ENCODE assay signal across 1 cellular context in the genomic region with DNA sequence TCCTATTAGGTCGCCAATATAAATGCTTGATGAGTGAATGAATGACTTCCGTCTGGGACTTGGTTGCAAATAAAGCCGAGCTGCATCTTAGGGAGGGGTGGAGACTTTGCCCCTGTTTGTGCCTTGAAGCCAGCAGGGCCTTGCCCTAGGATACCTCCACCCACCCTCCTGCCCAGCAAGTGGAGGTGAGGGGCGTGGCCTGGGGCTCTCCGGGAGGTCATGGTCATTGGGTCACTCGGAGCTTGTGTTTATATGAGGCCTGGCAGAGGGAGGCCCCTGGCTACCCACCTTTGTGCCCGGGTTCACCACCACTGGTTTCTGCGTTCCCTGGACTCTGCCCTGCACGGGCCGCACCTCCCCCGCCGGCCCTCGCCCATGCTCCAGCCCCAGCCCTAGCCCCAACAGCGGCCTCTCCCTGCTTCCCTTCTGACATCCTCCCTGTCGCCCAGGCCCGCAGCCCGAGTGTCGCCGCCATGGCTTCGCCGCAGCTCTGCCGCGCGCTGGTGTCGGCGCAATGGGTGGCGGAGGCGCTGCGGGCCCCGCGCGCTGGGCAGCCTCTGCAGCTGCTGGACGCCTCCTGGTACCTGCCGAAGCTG.
TF ChIP-seq lines count a peak whose summit lies in the region.

No MANE protein-coding gene starts in this region.

TF ChIP-seq in HepG2, 621 proteins besides CTCF, POLR2A, EP300 and RAD21 (continued from another document and continues in another):
- TF ChIP-seq, protein P1, sequence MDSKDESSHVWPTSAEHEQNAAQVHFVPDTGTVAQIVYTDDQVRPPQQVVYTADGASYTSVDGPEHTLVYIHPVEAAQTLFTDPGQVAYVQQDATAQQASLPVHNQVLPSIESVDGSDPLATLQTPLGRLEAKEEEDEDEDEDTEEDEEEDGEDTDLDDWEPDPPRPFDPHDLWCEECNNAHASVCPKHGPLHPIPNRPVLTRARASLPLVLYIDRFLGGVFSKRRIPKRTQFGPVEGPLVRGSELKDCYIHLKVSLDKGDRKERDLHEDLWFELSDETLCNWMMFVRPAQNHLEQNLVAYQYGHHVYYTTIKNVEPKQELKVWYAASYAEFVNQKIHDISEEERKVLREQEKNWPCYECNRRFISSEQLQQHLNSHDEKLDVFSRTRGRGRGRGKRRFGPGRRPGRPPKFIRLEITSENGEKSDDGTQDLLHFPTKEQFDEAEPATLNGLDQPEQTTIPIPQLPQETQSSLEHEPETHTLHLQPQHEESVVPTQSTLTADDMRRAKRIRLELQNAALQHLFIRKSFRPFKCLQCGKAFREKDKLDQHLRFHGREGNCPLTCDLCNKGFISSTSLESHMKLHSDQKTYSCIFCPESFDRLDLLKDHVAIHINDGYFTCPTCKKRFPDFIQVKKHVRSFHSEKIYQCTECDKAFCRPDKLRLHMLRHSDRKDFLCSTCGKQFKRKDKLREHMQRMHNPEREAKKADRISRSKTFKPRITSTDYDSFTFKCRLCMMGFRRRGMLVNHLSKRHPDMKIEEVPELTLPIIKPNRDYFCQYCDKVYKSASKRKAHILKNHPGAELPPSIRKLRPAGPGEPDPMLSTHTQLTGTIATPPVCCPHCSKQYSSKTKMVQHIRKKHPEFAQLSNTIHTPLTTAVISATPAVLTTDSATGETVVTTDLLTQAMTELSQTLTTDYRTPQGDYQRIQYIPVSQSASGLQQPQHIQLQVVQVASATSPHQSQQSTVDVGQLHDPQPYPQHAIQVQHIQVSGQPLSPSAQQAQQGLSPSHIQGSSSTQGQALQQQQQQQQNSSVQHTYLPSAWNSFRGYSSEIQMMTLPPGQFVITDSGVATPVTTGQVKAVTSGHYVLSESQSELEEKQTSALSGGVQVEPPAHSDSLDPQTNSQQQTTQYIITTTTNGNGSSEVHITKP (CRISPR knock-in tag; IDR thresholded peaks at IDR 0.05; ENCODE audit: low read depth), result no peak; the same call in 1 of the 2 replicates
- TF ChIP-seq NFATC3 (CRISPR knock-in tag; IDR thresholded peaks at IDR 0.05) (no peak), TOPORS (CRISPR knock-in tag; IDR thresholded peaks at IDR 0.05) (no peak), ZNF782 (CRISPR knock-in tag; IDR thresholded peaks at IDR 0.05; ENCODE audit: borderline replicate concordance) (no peak), MBNL3 (CRISPR knock-in tag; conservative IDR thresholded peaks at IDR 0.05) (no peak), NR2C2 (CRISPR knock-in tag; IDR thresholded peaks at IDR 0.05; ENCODE audit: borderline replicate concordance) (peak; percentile 93), ZFP36 (IDR thresholded peaks at IDR 0.05; ENCODE audit: borderline replicate concordance, low read depth, low read length, partially characterized antibody) (no peak), ZNF75D (CRISPR knock-in tag; IDR thresholded peaks at IDR 0.05; ENCODE audit: borderline replicate concordance) (no peak), SOX5 (CRISPR knock-in tag; IDR thresholded peaks at IDR 0.05; ENCODE audit: borderline replicate concordance) (peak; percentile 48; the same call in 1 of the 2 replicates), ZNF644 (CRISPR knock-in tag; IDR thresholded peaks at IDR 0.05; ENCODE audit: low read depth) (no peak), GATA4 (IDR thresholded peaks at IDR 0.05; ENCODE audit: borderline replicate concordance, low read depth) (no peak), ZFP82 (CRISPR knock-in tag; IDR thresholded peaks at IDR 0.05; ENCODE audit: borderline replicate concordance) (no peak), ZNF207 (IDR thresholded peaks at IDR 0.05; ENCODE audit: borderline replicate concordance) (no peak), YEATS4 (CRISPR knock-in tag; IDR thresholded peaks at IDR 0.05; ENCODE audit: borderline replicate concordance) (peak; percentile 60; the same call in 1 of the 2 replicates), ZNF615 (CRISPR knock-in tag; IDR thresholded peaks at IDR 0.05; ENCODE audit: borderline replicate concordance) (no peak), TBX2 (CRISPR knock-in tag; IDR thresholded peaks at IDR 0.05; ENCODE audit: borderline replicate concordance) (peak; percentile 31; the same call in 1 of the 2 replicates), ZNF552 (CRISPR knock-in tag; IDR thresholded peaks at IDR 0.05; ENCODE audit: borderline replicate concordance) (no peak), MAZ (IDR thresholded peaks at IDR 0.05; ENCODE audit: borderline replicate concordance, low read depth, low read length) (no peak), MAZ (CRISPR knock-in tag; IDR thresholded peaks at IDR 0.05; ENCODE audit: low read depth) (no peak), ZNF501 (CRISPR knock-in tag; IDR thresholded peaks at IDR 0.05) (0 out of 2 replicates have a peak, but pooled peaks have one; percentile 26), SP140L (CRISPR knock-in tag; IDR thresholded peaks at IDR 0.05; ENCODE audit: borderline replicate concordance) (no peak), NPAS2 (CRISPR knock-in tag; IDR thresholded peaks at IDR 0.05; ENCODE audit: borderline replicate concordance) (no peak), ADNP (CRISPR knock-in tag; IDR thresholded peaks at IDR 0.05) (no peak), ZNF660 (CRISPR knock-in tag; IDR thresholded peaks at IDR 0.05; ENCODE audit: borderline replicate concordance, low read depth) (no peak), ZNF816 (CRISPR knock-in tag; IDR thresholded peaks at IDR 0.05; ENCODE audit: borderline replicate concordance) (no peak), FOXC1 (CRISPR knock-in tag; IDR thresholded peaks at IDR 0.05; ENCODE audit: borderline replicate concordance) (peak; percentile 73; the same call in 1 of the 2 replicates), MTF2 (CRISPR knock-in tag; IDR thresholded peaks at IDR 0.05; ENCODE audit: borderline replicate concordance) (no peak), ZNF329 (CRISPR knock-in tag; IDR thresholded peaks at IDR 0.05; ENCODE audit: low read depth) (no peak)
- TF ChIP-seq, protein P2, sequence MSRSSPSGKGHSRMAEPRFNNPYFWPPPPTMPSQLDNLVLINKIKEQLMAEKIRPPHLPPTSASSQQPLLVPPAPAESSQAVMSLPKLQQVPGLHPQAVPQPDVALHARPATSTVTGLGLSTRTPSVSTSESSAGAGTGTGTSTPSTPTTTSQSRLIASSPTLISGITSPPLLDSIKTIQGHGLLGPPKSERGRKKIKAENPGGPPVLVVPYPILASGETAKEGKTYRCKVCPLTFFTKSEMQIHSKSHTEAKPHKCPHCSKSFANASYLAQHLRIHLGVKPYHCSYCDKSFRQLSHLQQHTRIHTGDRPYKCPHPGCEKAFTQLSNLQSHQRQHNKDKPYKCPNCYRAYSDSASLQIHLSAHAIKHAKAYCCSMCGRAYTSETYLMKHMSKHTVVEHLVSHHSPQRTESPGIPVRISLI (CRISPR knock-in tag; IDR thresholded peaks at IDR 0.05; ENCODE audit: borderline replicate concordance), result no peak
- TF ChIP-seq, protein P3, sequence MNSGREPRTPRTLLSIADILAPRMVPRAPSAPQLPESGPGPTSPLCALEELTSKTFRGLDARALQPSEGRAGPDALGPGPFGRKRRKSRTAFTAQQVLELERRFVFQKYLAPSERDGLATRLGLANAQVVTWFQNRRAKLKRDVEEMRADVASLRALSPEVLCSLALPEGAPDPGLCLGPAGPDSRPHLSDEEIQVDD (CRISPR knock-in tag; IDR thresholded peaks at IDR 0.05; ENCODE audit: borderline replicate concordance), result 0 out of 2 replicates have a peak, but pooled peaks have one; percentile 11
- TF ChIP-seq, protein P4, sequence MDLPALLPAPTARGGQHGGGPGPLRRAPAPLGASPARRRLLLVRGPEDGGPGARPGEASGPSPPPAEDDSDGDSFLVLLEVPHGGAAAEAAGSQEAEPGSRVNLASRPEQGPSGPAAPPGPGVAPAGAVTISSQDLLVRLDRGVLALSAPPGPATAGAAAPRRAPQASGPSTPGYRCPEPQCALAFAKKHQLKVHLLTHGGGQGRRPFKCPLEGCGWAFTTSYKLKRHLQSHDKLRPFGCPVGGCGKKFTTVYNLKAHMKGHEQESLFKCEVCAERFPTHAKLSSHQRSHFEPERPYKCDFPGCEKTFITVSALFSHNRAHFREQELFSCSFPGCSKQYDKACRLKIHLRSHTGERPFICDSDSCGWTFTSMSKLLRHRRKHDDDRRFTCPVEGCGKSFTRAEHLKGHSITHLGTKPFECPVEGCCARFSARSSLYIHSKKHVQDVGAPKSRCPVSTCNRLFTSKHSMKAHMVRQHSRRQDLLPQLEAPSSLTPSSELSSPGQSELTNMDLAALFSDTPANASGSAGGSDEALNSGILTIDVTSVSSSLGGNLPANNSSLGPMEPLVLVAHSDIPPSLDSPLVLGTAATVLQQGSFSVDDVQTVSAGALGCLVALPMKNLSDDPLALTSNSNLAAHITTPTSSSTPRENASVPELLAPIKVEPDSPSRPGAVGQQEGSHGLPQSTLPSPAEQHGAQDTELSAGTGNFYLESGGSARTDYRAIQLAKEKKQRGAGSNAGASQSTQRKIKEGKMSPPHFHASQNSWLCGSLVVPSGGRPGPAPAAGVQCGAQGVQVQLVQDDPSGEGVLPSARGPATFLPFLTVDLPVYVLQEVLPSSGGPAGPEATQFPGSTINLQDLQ (CRISPR knock-in tag; IDR thresholded peaks at IDR 0.05), result no peak
- TF ChIP-seq, protein P5, sequence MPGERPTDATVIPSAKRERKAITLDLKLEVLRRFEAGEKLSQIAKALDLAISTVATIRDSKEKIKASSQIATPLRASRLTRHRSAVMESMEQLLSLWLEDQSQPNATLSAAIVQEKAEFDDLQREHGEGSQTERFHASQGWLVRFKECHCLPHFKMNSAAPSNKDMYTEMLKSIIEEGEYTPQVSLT (CRISPR knock-in tag; IDR thresholded peaks at IDR 0.05; ENCODE audit: borderline replicate concordance, low read depth), result no peak
- TF ChIP-seq, protein P6, sequence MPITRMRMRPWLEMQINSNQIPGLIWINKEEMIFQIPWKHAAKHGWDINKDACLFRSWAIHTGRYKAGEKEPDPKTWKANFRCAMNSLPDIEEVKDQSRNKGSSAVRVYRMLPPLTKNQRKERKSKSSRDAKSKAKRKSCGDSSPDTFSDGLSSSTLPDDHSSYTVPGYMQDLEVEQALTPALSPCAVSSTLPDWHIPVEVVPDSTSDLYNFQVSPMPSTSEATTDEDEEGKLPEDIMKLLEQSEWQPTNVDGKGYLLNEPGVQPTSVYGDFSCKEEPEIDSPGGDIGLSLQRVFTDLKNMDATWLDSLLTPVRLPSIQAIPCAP (CRISPR knock-in tag; IDR thresholded peaks at IDR 0.05; ENCODE audit: low read depth), result no peak
- TF ChIP-seq, protein P7, sequence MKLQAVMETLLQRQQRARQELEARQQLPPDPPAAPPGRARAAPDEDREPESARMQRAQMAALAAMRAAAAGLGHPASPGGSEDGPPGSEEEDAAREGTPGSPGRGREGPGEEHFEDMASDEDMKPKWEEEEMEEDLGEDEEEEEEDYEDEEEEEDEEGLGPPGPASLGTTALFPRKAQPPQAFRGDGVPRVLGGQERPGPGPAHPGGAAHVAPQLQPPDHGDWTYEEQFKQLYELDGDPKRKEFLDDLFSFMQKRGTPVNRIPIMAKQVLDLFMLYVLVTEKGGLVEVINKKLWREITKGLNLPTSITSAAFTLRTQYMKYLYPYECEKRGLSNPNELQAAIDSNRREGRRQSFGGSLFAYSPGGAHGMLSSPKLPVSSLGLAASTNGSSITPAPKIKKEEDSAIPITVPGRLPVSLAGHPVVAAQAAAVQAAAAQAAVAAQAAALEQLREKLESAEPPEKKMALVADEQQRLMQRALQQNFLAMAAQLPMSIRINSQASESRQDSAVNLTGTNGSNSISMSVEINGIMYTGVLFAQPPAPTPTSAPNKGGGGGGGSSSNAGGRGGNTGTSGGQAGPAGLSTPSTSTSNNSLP (IDR thresholded peaks at IDR 0.05; ENCODE audit: low read depth, low read length), result no peak
- TF ChIP-seq, protein P8, sequence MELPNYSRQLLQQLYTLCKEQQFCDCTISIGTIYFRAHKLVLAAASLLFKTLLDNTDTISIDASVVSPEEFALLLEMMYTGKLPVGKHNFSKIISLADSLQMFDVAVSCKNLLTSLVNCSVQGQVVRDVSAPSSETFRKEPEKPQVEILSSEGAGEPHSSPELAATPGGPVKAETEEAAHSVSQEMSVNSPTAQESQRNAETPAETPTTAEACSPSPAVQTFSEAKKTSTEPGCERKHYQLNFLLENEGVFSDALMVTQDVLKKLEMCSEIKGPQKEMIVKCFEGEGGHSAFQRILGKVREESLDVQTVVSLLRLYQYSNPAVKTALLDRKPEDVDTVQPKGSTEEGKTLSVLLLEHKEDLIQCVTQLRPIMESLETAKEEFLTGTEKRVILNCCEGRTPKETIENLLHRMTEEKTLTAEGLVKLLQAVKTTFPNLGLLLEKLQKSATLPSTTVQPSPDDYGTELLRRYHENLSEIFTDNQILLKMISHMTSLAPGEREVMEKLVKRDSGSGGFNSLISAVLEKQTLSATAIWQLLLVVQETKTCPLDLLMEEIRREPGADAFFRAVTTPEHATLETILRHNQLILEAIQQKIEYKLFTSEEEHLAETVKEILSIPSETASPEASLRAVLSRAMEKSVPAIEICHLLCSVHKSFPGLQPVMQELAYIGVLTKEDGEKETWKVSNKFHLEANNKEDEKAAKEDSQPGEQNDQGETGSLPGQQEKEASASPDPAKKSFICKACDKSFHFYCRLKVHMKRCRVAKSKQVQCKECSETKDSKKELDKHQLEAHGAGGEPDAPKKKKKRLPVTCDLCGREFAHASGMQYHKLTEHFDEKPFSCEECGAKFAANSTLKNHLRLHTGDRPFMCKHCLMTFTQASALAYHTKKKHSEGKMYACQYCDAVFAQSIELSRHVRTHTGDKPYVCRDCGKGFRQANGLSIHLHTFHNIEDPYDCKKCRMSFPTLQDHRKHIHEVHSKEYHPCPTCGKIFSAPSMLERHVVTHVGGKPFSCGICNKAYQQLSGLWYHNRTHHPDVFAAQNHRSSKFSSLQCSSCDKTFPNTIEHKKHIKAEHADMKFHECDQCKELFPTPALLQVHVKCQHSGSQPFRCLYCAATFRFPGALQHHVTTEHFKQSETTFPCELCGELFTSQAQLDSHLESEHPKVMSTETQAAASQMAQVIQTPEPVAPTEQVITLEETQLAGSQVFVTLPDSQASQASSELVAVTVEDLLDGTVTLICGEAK (IDR thresholded peaks at IDR 0.05), result no peak
- TF ChIP-seq, protein P8 (CRISPR knock-in tag; IDR thresholded peaks at IDR 0.05), result peak; percentile 31; the same call in 1 of the 2 replicates
